In genomic region chr1:7681401-7681800, GRCh38 we compare ENCODE assay signal across 13 cellular contexts.
DNase-seq lines count a peak whose midpoint lies in the region; ATAC-seq and TF ChIP-seq lines count a peak whose summit lies in the region.
"Had no signal": no experiment of that assay in that cellular context is flagged by ENCODE, and none has a peak within 500 bp of the region (broad histone marks: within the 10 kb centered on the region; RNA-seq: fewer than 3 reads in every experiment).

No MANE protein-coding gene starts in this region.

- no peaks in the 10 kb centered on the region for H3K36me3 Mint-ChIP-seq in activated CD4-positive, alpha-beta memory T cell treated with anti-CD3 and anti-CD28 coated beads for 36 hours
- no peaks in the 10 kb centered on the region for H3K36me3 Mint-ChIP-seq in activated CD4-positive, alpha-beta memory T cell treated with anti-CD3 and anti-CD28 coated beads, Interleukin-2, amount 10 ng/mL, durations not matched to agents 7 days and 5 days (ENCODE audit: low read depth)
- H3K36me3 Mint-ChIP-seq in IgD-negative memory B cell: peaks cover 5% of the 10 kb centered on the region
- H3K36me3 Mint-ChIP-seq in endothelial cell (ENCODE audit: low read depth, unreplicated experiment): no peaks in the 10 kb centered on the region
- H3K36me3 Mint-ChIP-seq in progenitor cell of endocrine pancreas (ENCODE audit: insufficient read depth): no peaks in the 10 kb centered on the region

- no peak for ATAC-seq in HG03095 (IDR thresholded peaks at IDR 0.05; ENCODE audit: unreplicated experiment)
- no peak for ATAC-seq in HG03457 (IDR thresholded peaks at IDR 0.05; ENCODE audit: unreplicated experiment)

- POLR2A ChIA-PET in activated CD4-positive, alpha-beta memory T cell treated with anti-CD3 and anti-CD28 coated beads for 36 hours (lab: Charles Lee): no interaction called here
- POLR2A ChIA-PET in activated CD4-positive, alpha-beta memory T cell treated with anti-CD3 and anti-CD28 coated beads, Interleukin-2, amount 10 ng/mL, durations not matched to agents 7 days and 5 days (lab: Charles Lee): interaction anchor here (0.9 kb wide), 1 partner anchor 71 kb away, joined by 3 read pairs; no protein-coding TSS in a partner anchor

- CTCF ChIA-PET in activated CD4-positive, alpha-beta memory T cell treated with anti-CD3 and anti-CD28 coated beads for 36 hours (lab: Charles Lee): interaction anchor here (6.2 to 7.0 kb wide), 2 partner anchors 13 to 71 kb away, joined by 38 to 70 read pairs; no protein-coding TSS in a partner anchor
- CTCF ChIA-PET in activated CD4-positive, alpha-beta memory T cell treated with anti-CD3 and anti-CD28 coated beads, Interleukin-2, amount 10 ng/mL, durations not matched to agents 7 days and 5 days (lab: Charles Lee): interaction anchor here (1.4 to 5.1 kb wide), 3 partner anchors 13 to 71 kb away, joined by 3 to 27 read pairs (median 9); no protein-coding TSS in a partner anchor

- no peaks in the 10 kb centered on the region for H3K9me3 Mint-ChIP-seq in activated CD4-positive, alpha-beta memory T cell treated with anti-CD3 and anti-CD28 coated beads for 36 hours
- no peaks in the 10 kb centered on the region for H3K9me3 Mint-ChIP-seq in activated CD4-positive, alpha-beta memory T cell treated with anti-CD3 and anti-CD28 coated beads, Interleukin-2, amount 10 ng/mL, durations not matched to agents 7 days and 5 days
- H3K9me3 Mint-ChIP-seq in IgD-negative memory B cell: peaks cover 0 to 2% (median 0%) of the 10 kb centered on the region in 3 donors
- H3K9me3 Mint-ChIP-seq in endothelial cell (ENCODE audit: unreplicated experiment): no peaks in the 10 kb centered on the region
- H3K9me3 Mint-ChIP-seq in progenitor cell of endocrine pancreas (ENCODE audit: low read depth): no peaks in the 10 kb centered on the region
- H3K9me3 Mint-ChIP-seq: activated CD8-positive, alpha-beta T cell treated with anti-CD3 and anti-CD28 coated beads for 36 hours had no signal

- H3K4me3 Mint-ChIP-seq in activated CD4-positive, alpha-beta memory T cell treated with anti-CD3 and anti-CD28 coated beads for 36 hours: peak overlapping the region; percentile 20
- H3K4me3 Mint-ChIP-seq in activated CD4-positive, alpha-beta memory T cell treated with anti-CD3 and anti-CD28 coated beads, Interleukin-2, amount 10 ng/mL, durations not matched to agents 7 days and 5 days: no peak overlapping the region
- H3K4me3 Mint-ChIP-seq in IgD-negative memory B cell: peak overlapping the region in 3 of 4 donors; percentile 9 to 80 (median 35)
- H3K4me3 Mint-ChIP-seq in endothelial cell (ENCODE audit: unreplicated experiment): peak overlapping the region; percentile 15
- H3K4me3 Mint-ChIP-seq in progenitor cell of endocrine pancreas (ENCODE audit: low read depth): peak overlapping the region; percentile 75

- no peak for TF ChIP-seq CTCF in endothelial cell (IDR thresholded peaks at IDR 0.05; ENCODE audit: unreplicated experiment)
- no peak for TF ChIP-seq CTCF in progenitor cell of endocrine pancreas (IDR thresholded peaks at IDR 0.05; ENCODE audit: unreplicated experiment)

- intact Hi-C loops in activated CD4-positive, alpha-beta memory T cell treated with anti-CD3 and anti-CD28 coated beads for 36 hours (cut with micrococcal nuclease): no loop called here

- no peak for DNase-seq in activated CD4-positive, alpha-beta memory T cell treated with anti-CD3 and anti-CD28 coated beads for 36 hours
- DNase-seq in activated CD4-positive, alpha-beta memory T cell treated with anti-CD3 and anti-CD28 coated beads, Interleukin-2, amount 10 ng/mL, durations not matched to agents 7 days and 5 days: no peak
- DNase-seq in endothelial cell (ENCODE audit: low spot score): no peak
- no peak for DNase-seq in progenitor cell of endocrine pancreas (ENCODE audit: low spot score, unreplicated experiment)
- DNase-seq in AG08396 (ENCODE audit: low spot score): no peak
- DNase-seq: activated CD8-positive, alpha-beta T cell treated with anti-CD3 and anti-CD28 coated beads for 36 hours; activated effector memory CD4-positive, alpha-beta T cell treated with anti-CD3 and anti-CD28 coated beads, Interleukin-2, amount 50 U/mL, for 16 hours; brain microvascular endothelial cell; DMS 273 treated with DMSO at 0.1 percent for 48 hours; NCI-H226 had no signal

- H3K4me1 Mint-ChIP-seq in activated CD4-positive, alpha-beta memory T cell treated with anti-CD3 and anti-CD28 coated beads for 36 hours (ENCODE audit: low read depth): no peaks in the 10 kb centered on the region
- no peaks in the 10 kb centered on the region for H3K4me1 Mint-ChIP-seq in activated CD4-positive, alpha-beta memory T cell treated with anti-CD3 and anti-CD28 coated beads, Interleukin-2, amount 10 ng/mL, durations not matched to agents 7 days and 5 days
- H3K4me1 Mint-ChIP-seq in IgD-negative memory B cell (no peaks in the 10 kb centered on the region), endothelial cell (ENCODE audit: unreplicated experiment) (no peaks in the 10 kb centered on the region), progenitor cell of endocrine pancreas (ENCODE audit: low read depth) (no peaks in the 10 kb centered on the region)

- peaks cover 3% of the 10 kb centered on the region for H3K27me3 Mint-ChIP-seq in activated CD4-positive, alpha-beta memory T cell treated with anti-CD3 and anti-CD28 coated beads for 36 hours
- H3K27me3 Mint-ChIP-seq in activated CD4-positive, alpha-beta memory T cell treated with anti-CD3 and anti-CD28 coated beads, Interleukin-2, amount 10 ng/mL, durations not matched to agents 7 days and 5 days: peaks cover 13% of the 10 kb centered on the region
- H3K27me3 Mint-ChIP-seq in IgD-negative memory B cell: peaks cover 7% of the 10 kb centered on the region
- peaks cover 4% of the 10 kb centered on the region for H3K27me3 Mint-ChIP-seq in endothelial cell (ENCODE audit: unreplicated experiment)
- peaks cover 11% of the 10 kb centered on the region for H3K27me3 Mint-ChIP-seq in progenitor cell of endocrine pancreas

- no peak overlapping the region for H3K27ac Mint-ChIP-seq in activated CD4-positive, alpha-beta memory T cell treated with anti-CD3 and anti-CD28 coated beads for 36 hours
- H3K27ac Mint-ChIP-seq in activated CD4-positive, alpha-beta memory T cell treated with anti-CD3 and anti-CD28 coated beads, Interleukin-2, amount 10 ng/mL, durations not matched to agents 7 days and 5 days: no peak overlapping the region
- H3K27ac Mint-ChIP-seq in IgD-negative memory B cell (no peak overlapping the region), endothelial cell (ENCODE audit: unreplicated experiment) (no peak overlapping the region), progenitor cell of endocrine pancreas (no peak overlapping the region)
- H3K27ac Mint-ChIP-seq: activated CD8-positive, alpha-beta T cell treated with anti-CD3 and anti-CD28 coated beads for 36 hours had no signal
